Comparison of ENCODE assay signal across 9 cellular contexts in genomic region chr4:151887151-151887815, GRCh38.
DNase-seq lines count a peak whose midpoint lies in the region; ATAC-seq and TF ChIP-seq lines count a peak whose summit lies in the region.
"Had no signal": no experiment of that assay in that cellular context is flagged by ENCODE, and none has a peak within 500 bp of the region (broad histone marks: within the 10 kb centered on the region; RNA-seq: fewer than 3 reads in every experiment).

No MANE protein-coding gene starts in this region.

- no peaks in the 10 kb centered on the region for H3K4me1 ChIP-seq in stomach

- no peak overlapping the region for H3K4me3 ChIP-seq in stomach

- H3K36me3 ChIP-seq in stomach, result no peaks in the 10 kb centered on the region

- no peaks in the 10 kb centered on the region for H3K9me3 Mint-ChIP-seq in type B pancreatic cell
- no peaks in the 10 kb centered on the region for H3K9me3 Mint-ChIP-seq in endothelial cell (ENCODE audit: unreplicated experiment)

- H3K4me3 Mint-ChIP-seq in type B pancreatic cell (no peak overlapping the region), endothelial cell (ENCODE audit: unreplicated experiment) (no peak overlapping the region)

- no peaks in the 10 kb centered on the region for H3K9me3 ChIP-seq in stomach

- peak; percentile 7 to 21 for DNase-seq in AML-193 (lab: John Stamatoyannopoulos, UW)
- peak; percentile 3 for DNase-seq in amniotic epithelial cell (ENCODE audit: low read depth)
- DNase-seq in type B pancreatic cell (ENCODE audit: extremely low spot score, unreplicated experiment), result no peak
- DNase-seq in NCI-H187 treated with DMSO at 0.1 percent for 48 hours (lab: John Stamatoyannopoulos, UW), result no peak
- no peak for DNase-seq in endothelial cell (ENCODE audit: low spot score)
- DNase-seq in stomach, result no peak

- no peak overlapping the region for H3K27ac Mint-ChIP-seq in type B pancreatic cell
- no peak overlapping the region for H3K27ac Mint-ChIP-seq in endothelial cell (ENCODE audit: unreplicated experiment)

- no peak for TF ChIP-seq EP300 in stomach (IDR thresholded peaks at IDR 0.05)

- no peaks in the 10 kb centered on the region for H3K4me1 Mint-ChIP-seq in type B pancreatic cell (ENCODE audit: unreplicated experiment)
- H3K4me1 Mint-ChIP-seq in endothelial cell (ENCODE audit: unreplicated experiment), result peaks cover 2% of the 10 kb centered on the region

- no peak overlapping the region for H3K27ac ChIP-seq in stomach
- H3K27ac ChIP-seq: VCaP had no signal

- 76 to 86% (median 81%) methylated on average over 9 of the region's 9 CpGs for WGBS in stomach, 5 donors

- no peaks in the 10 kb centered on the region for H3K36me3 Mint-ChIP-seq in type B pancreatic cell
- H3K36me3 Mint-ChIP-seq in endothelial cell (ENCODE audit: low read depth, unreplicated experiment), result no peaks in the 10 kb centered on the region

- no peaks in the 10 kb centered on the region for H3K27me3 ChIP-seq in stomach

- intact Hi-C loops in stomach (cut with DNase I; ENCODE audit: low total_unique reads), result no loop called here

- H3K27me3 Mint-ChIP-seq in type B pancreatic cell, result no peaks in the 10 kb centered on the region
- H3K27me3 Mint-ChIP-seq in endothelial cell (ENCODE audit: unreplicated experiment), result no peaks in the 10 kb centered on the region

- TF ChIP-seq CTCF in type B pancreatic cell (conservative IDR thresholded peaks at IDR 0.05) (no peak), endothelial cell (IDR thresholded peaks at IDR 0.05; ENCODE audit: unreplicated experiment) (no peak), stomach (IDR thresholded peaks at IDR 0.05) (no peak)

- peak; percentile 63 for ATAC-seq in GM19372 (IDR thresholded peaks at IDR 0.05; ENCODE audit: low read depth, unreplicated experiment)
- peak; percentile 78 for ATAC-seq in HG03159 (IDR thresholded peaks at IDR 0.05; ENCODE audit: unreplicated experiment)

- TF ChIP-seq POLR2A in stomach (IDR thresholded peaks at IDR 0.05), result no peak

Comparison
In these comparisons a context has a peak if more than half of its experiments do, and no peak if none do; other contexts are left out.
1. DNase-seq: peak in AML-193 (2 of 2) and amniotic epithelial cell (single experiment); none in type B pancreatic cell (single experiment), NCI-H187 treated with DMSO at 0.1 percent for 48 hours (single experiment), endothelial cell (single experiment) and stomach (single experiment).